ENCODE assay signal across 22 cellular contexts in genomic region chr21:28758042-28758882, GRCh38.
DNase-seq lines count a peak whose midpoint lies in the region; ATAC-seq and TF ChIP-seq lines count a peak whose summit lies in the region.
"Had no signal": no experiment of that assay in that cellular context is flagged by ENCODE, and none has a peak within 500 bp of the region (broad histone marks: within the 10 kb centered on the region; RNA-seq: fewer than 3 reads in every experiment).

No MANE protein-coding gene starts in this region.

- H2BK120ac ChIP-seq in neuronal stem cell (ENCODE audit: low read depth, low read length) = no peak overlapping the region

- H3K9me3 ChIP-seq in heart left ventricle = peaks cover 0 to 4% (median 0%) of the 10 kb centered on the region in 12 donors
- H3K9me3 ChIP-seq in mammary epithelial cell (replicated peaks; ENCODE audit: insufficient read depth, low read length) = no peaks in the 10 kb centered on the region
- no peaks in the 10 kb centered on the region for H3K9me3 ChIP-seq in gastroesophageal sphincter
- H3K9me3 ChIP-seq in Peyer's patch = no peaks in the 10 kb centered on the region
- no peaks in the 10 kb centered on the region for H3K9me3 ChIP-seq in neuronal stem cell (replicated peaks in 1 of 2; ENCODE audit: control insufficient read depth in 2 of 2, insufficient read depth in 1 of 2, low read depth in 1 of 2, low read length in 2 of 2)
- H3K9me3 ChIP-seq: Caco-2, SJCRH30 had no signal

- TF ChIP-seq EP300 in gastroesophageal sphincter (IDR thresholded peaks at IDR 0.05) = no peak

- H3K4ac ChIP-seq in neuronal stem cell (ENCODE audit: low read length) = no peak overlapping the region

- 48 to 58% (median 52%) methylated on average over 7 of the region's 7 CpGs for WGBS in heart left ventricle, 4 donors
- WGBS in mammary epithelial cell (ENCODE audit: low coverage, missing lambda C conversion rate) = 41% methylated on average over 7 of the region's 7 CpGs
- 61 to 63% methylated on average over 5 to 7 of the region's 7 CpGs for WGBS in gastroesophageal sphincter (ENCODE audit: low coverage in 1 of 2), 2 donors
- WGBS in urinary bladder = 70% methylated on average over 7 of the region's 7 CpGs
- WGBS in neuronal stem cell (ENCODE audit: extremely low coverage in 2 of 2, insufficient read length in 2 of 2, insufficient replicate concordance in 1 of 2), 2 donors = no CpG with 5 or more reads among the region's 7 CpGs

- peak overlapping the region; percentile 38 for H2AFZ ChIP-seq in mammary epithelial cell (ENCODE audit: low read depth, low read length)
- H2AFZ ChIP-seq in neuronal stem cell (ENCODE audit: low read length) = no peak overlapping the region

- H3K9ac ChIP-seq in mammary epithelial cell (ENCODE audit: insufficient read depth, low read length) (no peak overlapping the region), neuronal stem cell (ENCODE audit: low read depth, low read length, poor library complexity) (no peak overlapping the region)
- H3K9ac ChIP-seq: BLaER1 had no signal

- no TSS peak for BruUV-seq in mammary epithelial cell (replicated peaks; lab: Mats Ljungman, UMichigan)

- ATAC-seq in heart left ventricle (no peak), left cardiac atrium (no peak), gastroesophageal sphincter (no peak), GM19328 (IDR thresholded peaks at IDR 0.05; ENCODE audit: unreplicated experiment) (no peak)

- TF ChIP-seq POLR2A in heart left ventricle (IDR thresholded peaks at IDR 0.05) = no peak
- TF ChIP-seq POLR2A in gastroesophageal sphincter (IDR thresholded peaks at IDR 0.05) = no peak
- no peak for TF ChIP-seq POLR2A in Peyer's patch (IDR thresholded peaks at IDR 0.05)

- no peak overlapping the region for H3K18ac ChIP-seq in neuronal stem cell (ENCODE audit: low read length)

- no peak overlapping the region for H4K91ac ChIP-seq in neuronal stem cell (ENCODE audit: low read depth, low read length, poor library complexity)

- H4K8ac ChIP-seq in neuronal stem cell (ENCODE audit: low read depth, low read length) = no peak overlapping the region

- H3K4me2 ChIP-seq in mammary epithelial cell (ENCODE audit: insufficient read depth, low read depth, low read length) = no peak overlapping the region
- no peak overlapping the region for H3K4me2 ChIP-seq in neuronal stem cell (ENCODE audit: insufficient read depth, low read length, poor library complexity, severe bottlenecking)
- H3K4me2 ChIP-seq: BLaER1, smooth muscle cell had no signal

- H2BK5ac ChIP-seq in neuronal stem cell (ENCODE audit: low read length) = no peak overlapping the region

- no peaks in the 10 kb centered on the region for H4K20me1 ChIP-seq in mammary epithelial cell (ENCODE audit: insufficient read depth, low read length)
- H4K20me1 ChIP-seq: BLaER1 had no signal

- no peaks in the 10 kb centered on the region for H3K36me3 ChIP-seq in heart left ventricle
- H3K36me3 ChIP-seq in mammary epithelial cell (ENCODE audit: insufficient read depth, low read length) = no peaks in the 10 kb centered on the region
- H3K36me3 ChIP-seq in gastroesophageal sphincter = no peaks in the 10 kb centered on the region
- no peaks in the 10 kb centered on the region for H3K36me3 ChIP-seq in urinary bladder (ENCODE audit: insufficient read depth)
- no peaks in the 10 kb centered on the region for H3K36me3 ChIP-seq in Peyer's patch
- no peaks in the 10 kb centered on the region for H3K36me3 ChIP-seq in neuronal stem cell (replicated peaks in 1 of 2; ENCODE audit: control insufficient read depth in 2 of 2, insufficient read depth in 2 of 2, low read length in 2 of 2)
- H3K36me3 ChIP-seq: BLaER1, SJCRH30 had no signal

- no peak overlapping the region for H2BK12ac ChIP-seq in neuronal stem cell (ENCODE audit: low read length)

- H3K27ac ChIP-seq in heart left ventricle (peak overlapping the region in 10 of 12 donors; percentile 5 to 92 (median 47)), mammary epithelial cell (ENCODE audit: insufficient read depth, low read depth, low read length) (no peak overlapping the region), gastroesophageal sphincter (peak overlapping the region; percentile 13 to 93 (median 54)), urinary bladder (ENCODE audit: low read depth) (peak overlapping the region; percentile 1), Peyer's patch (no peak overlapping the region), neuronal stem cell (replicated peaks; ENCODE audit: low read length) (no peak overlapping the region)
- H3K27ac ChIP-seq: BLaER1, SJCRH30 had no signal

- H3K4me1 ChIP-seq in heart left ventricle (peaks cover 9 to 51% (median 28%) of the 10 kb centered on the region in 12 donors), mammary epithelial cell (ENCODE audit: insufficient read depth, low read length) (no peaks in the 10 kb centered on the region), gastroesophageal sphincter (peaks cover 8 to 75% (median 19%) of the 10 kb centered on the region in 3 donors), urinary bladder (ENCODE audit: insufficient read depth) (peaks cover 1% of the 10 kb centered on the region), Peyer's patch (no peaks in the 10 kb centered on the region), neuronal stem cell (ENCODE audit: control insufficient read depth in 2 of 2, insufficient read depth in 1 of 2, low read depth in 1 of 2, low read length in 2 of 2) (peaks cover 0 to 5% of the 10 kb centered on the region in 2 donors)
- H3K4me1 ChIP-seq: Caco-2, SJCRH30 had no signal

- H3K4me3 ChIP-seq in heart left ventricle (no peak overlapping the region), mammary epithelial cell (replicated peaks in 1 of 3; ENCODE audit: insufficient read depth in 1 of 3, low read depth in 2 of 3, low read length in 3 of 3) (no peak overlapping the region), gastroesophageal sphincter (no peak overlapping the region), urinary bladder (ENCODE audit: low read depth, low read length) (no peak overlapping the region), Peyer's patch (no peak overlapping the region), neuronal stem cell (ENCODE audit: low read length in 2 of 2) (no peak overlapping the region)
- H3K4me3 ChIP-seq: BLaER1, SJCRH30, smooth muscle cell had no signal

- in situ Hi-C loops in mammary epithelial cell (cut with MboI; ENCODE audit: low sequenced_read_pairs in 2 of 2) = no loop called here

- DNase-seq in heart left ventricle (no peak), left cardiac atrium (no peak), mammary epithelial cell (no peak), Peyer's patch (no peak), neuronal stem cell (ENCODE audit: low spot score) (no peak)
- DNase-seq: activated naive CD4-positive, alpha-beta T cell; activated T-cell treated with anti-CD3 and anti-CD28 coated beads, Interleukin-2, amount 50 U/mL, for 24 hours; amniotic stem cell; Caco-2; erythroblast; KG1; MV-4-11; NCI-H1694 treated with DMSO at 0.1 percent for 48 hours; NCI-H345; SJCRH30; stimulated activated CD4-positive, alpha-beta T cell treated with anti-CD3 and anti-CD28 coated beads, Interleukin-4, amount 100 ng/mL, for 24 hours; stimulated activated naive CD4-positive, alpha-beta T cell treated with Interleukin-2 at 50 U/mL for 16 hours had no signal

- dilution Hi-C loops in mammary epithelial cell (cut with HindIII; ENCODE audit: low sequenced_read_pairs) = no loop called here

- no peaks in the 10 kb centered on the region for H3K79me2 ChIP-seq in mammary epithelial cell (ENCODE audit: insufficient read depth, low read length)

- H3K27me3 ChIP-seq in heart left ventricle (no peaks in the 10 kb centered on the region), mammary epithelial cell (ENCODE audit: insufficient read depth, low read length) (no peaks in the 10 kb centered on the region), gastroesophageal sphincter (no peaks in the 10 kb centered on the region), Peyer's patch (no peaks in the 10 kb centered on the region), neuronal stem cell (ENCODE audit: control insufficient read depth in 3 of 3, insufficient read depth in 3 of 3, low read depth in 1 of 3, low read length in 3 of 3) (no peaks in the 10 kb centered on the region)
- H3K27me3 ChIP-seq: BLaER1, SJCRH30 had no signal

- no peak overlapping the region for H3K23ac ChIP-seq in neuronal stem cell (ENCODE audit: low read depth, low read length, poor library complexity)

- H3K14ac ChIP-seq in neuronal stem cell (ENCODE audit: low read length) = no peak overlapping the region

- CTCF ChIA-PET in mammary epithelial cell (lab: Charles Lee; ENCODE audit: low non-redundant PET) = no interaction called here

- TF ChIP-seq CTCF in heart left ventricle (IDR thresholded peaks at IDR 0.05) (no peak), mammary epithelial cell (conservative IDR thresholded peaks at IDR 0.05 in 1 of 2, IDR thresholded peaks at IDR 0.05 in 1 of 2; ENCODE audit: extremely low read depth in 1 of 2, insufficient read depth in 1 of 2, low read depth in 1 of 2, low read length in 2 of 2) (no peak), gastroesophageal sphincter (IDR thresholded peaks at IDR 0.05) (no peak), Peyer's patch (IDR thresholded peaks at IDR 0.05) (no peak)

- no peak overlapping the region for H2AK5ac ChIP-seq in neuronal stem cell (ENCODE audit: low read depth, low read length)

- H2BK15ac ChIP-seq in neuronal stem cell (ENCODE audit: low read length) = no peak overlapping the region

- intact Hi-C loops in heart left ventricle (cut with DNase I) (loop anchor here in 1 of 10 donors (10.0 kb wide), 1 partner anchor 127 kb away; a partner anchor contains a TSS), left cardiac atrium (cut with DNase I) (no loop called here), mammary epithelial cell (cut with micrococcal nuclease) (no loop called here)

- no peaks in the 10 kb centered on the region for H3K79me1 ChIP-seq in neuronal stem cell (ENCODE audit: low read depth, low read length)

Comparison
In these comparisons a context has a peak if more than half of its experiments do, and no peak if none do; other contexts are left out.
1. H3K27ac ChIP-seq: peak in heart left ventricle (10 of 12), gastroesophageal sphincter (4 of 4) and urinary bladder (single experiment); none in mammary epithelial cell (single experiment), Peyer's patch (0 of 4) and neuronal stem cell (single experiment).